Comparison of ENCODE assay signal across 25 cellular contexts in genomic region chr20:61580958-61581824, GRCh38.
"Had no signal": no experiment of that assay in that cellular context is flagged by ENCODE, and none has a peak within 500 bp of the region (broad histone marks: within the 10 kb centered on the region; RNA-seq: fewer than 3 reads in every experiment).

No MANE protein-coding gene starts in this region.

- H3K27me3 ChIP-seq: ovary, right atrium auricular region, vagina had no signal

- H3K27ac ChIP-seq: left lung, lower lobe of right lung, ovary, right atrium auricular region, skin epidermis, suprapubic skin, thoracic aorta, tibial artery, vagina had no signal

- H3K36me3 ChIP-seq: left lung, lower lobe of right lung, ovary, right atrium auricular region, suprapubic skin, thoracic aorta, tibial artery, vagina had no signal

- DNase-seq: hypothalamus; immature natural killer cell; kidney; left colon; left lung; lower lobe of right lung; mammary epithelial cell; mesenchymal stem cell; naive B cell; natural killer cell; nephron progenitor cell; nucleus accumbens; ovary; stimulated activated CD4-positive, alpha-beta T cell treated with anti-CD3 and anti-CD28 coated beads, Interleukin-12 subunit alpha, Interleukin-12 subunit beta, amount 100 ng/mL, for 4 hours; stimulated activated CD4-positive, alpha-beta T cell treated with anti-CD3 and anti-CD28 coated beads, Interleukin-15, amount 100 ng/mL, for 24 hours; stimulated activated CD4-positive, alpha-beta T cell treated with anti-CD3 and anti-CD28 coated beads, Interleukin-4, amount 100 ng/mL, for 24 hours; stimulated activated naive CD4-positive, alpha-beta T cell; tibial artery had no signal

- H3K4me3 ChIP-seq: left lung, lower lobe of right lung, ovary, right atrium auricular region, skin epidermis, suprapubic skin, thoracic aorta, tibial artery, vagina had no signal

- ATAC-seq: left colon; left lung; lower lobe of right lung; natural killer cell; sciatic nerve; stimulated activated effector memory CD8-positive, alpha-beta T cell treated with anti-CD3 and anti-CD28 coated beads, Interleukin-12 subunit alpha, Interleukin-12 subunit beta, amount 100 ng/mL, for 72 hours had no signal

- H3K4me1 ChIP-seq: left lung, lower lobe of right lung, right atrium auricular region, suprapubic skin, tibial artery, vagina had no signal
